ENCODE assay signal across 1 cellular context in the genomic region with DNA sequence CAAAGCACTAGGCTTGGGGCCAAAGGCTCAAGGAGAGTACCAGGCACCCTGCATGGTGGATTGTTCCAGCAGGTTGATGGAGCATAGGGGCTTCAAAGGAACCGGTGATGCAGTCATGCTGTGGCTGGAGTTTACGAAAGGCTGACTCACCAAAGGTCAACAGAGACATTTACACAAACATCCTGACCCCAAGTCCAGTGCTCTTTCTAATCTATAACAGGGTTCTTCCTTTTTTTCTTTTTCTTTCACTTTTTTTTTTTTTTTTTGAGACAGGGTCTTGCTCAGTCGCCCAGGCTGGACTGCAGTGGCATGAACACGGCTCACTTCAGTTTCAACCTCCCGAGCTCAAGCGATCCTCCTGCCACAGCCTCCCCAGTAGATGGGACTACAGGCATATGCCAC.
TF ChIP-seq lines count a peak whose summit lies in the region.

No MANE protein-coding gene starts in this region.

TF ChIP-seq in K562, 482 proteins besides CTCF, POLR2A, EP300 and RAD21:
- TF ChIP-seq SETDB1 (IDR thresholded peaks at IDR 0.05; ENCODE audit: low read length) (no peak), JUND (IDR thresholded peaks at IDR 0.05; ENCODE audit: borderline replicate concordance, low read depth, low read length) (0 out of 2 replicates have a peak, but pooled peaks have one; percentile 34), JUND (tag; IDR thresholded peaks at IDR 0.05; ENCODE audit: borderline replicate concordance, low read depth, low read length) (peak; percentile 47; the same call in 1 of the 3 replicates), HNRNPL (IDR thresholded peaks at IDR 0.05; ENCODE audit: low read depth, low read length) (no peak)
- TF ChIP-seq, protein P1, sequence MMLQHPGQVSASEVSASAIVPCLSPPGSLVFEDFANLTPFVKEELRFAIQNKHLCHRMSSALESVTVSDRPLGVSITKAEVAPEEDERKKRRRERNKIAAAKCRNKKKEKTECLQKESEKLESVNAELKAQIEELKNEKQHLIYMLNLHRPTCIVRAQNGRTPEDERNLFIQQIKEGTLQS (IDR thresholded peaks at IDR 0.05): peak; percentile 21; the same call in 1 of the 2 replicates
- TF ChIP-seq, protein P1 (CRISPR knock-in tag; conservative IDR thresholded peaks at IDR 0.05): no peak
